18 cellular contexts compared by ENCODE assay signal in genomic region chr3:26920579-26920978, GRCh38.
DNase-seq lines count a peak whose midpoint lies in the region; ATAC-seq and TF ChIP-seq lines count a peak whose summit lies in the region.
"Had no signal": no experiment of that assay in that cellular context is flagged by ENCODE, and none has a peak within 500 bp of the region (broad histone marks: within the 10 kb centered on the region; RNA-seq: fewer than 3 reads in every experiment).

No MANE protein-coding gene starts in this region.

- H3K23ac ChIP-seq in mesenchymal stem cell (ENCODE audit: low read length in 2 of 2) = no peak overlapping the region

- H3K4me2 ChIP-seq in BLaER1 (peak overlapping the region; percentile 52), mesenchymal stem cell (ENCODE audit: low read length, poor library complexity, severe bottlenecking) (no peak overlapping the region)

- DNase-seq in NCI-H1417 (lab: John Stamatoyannopoulos, UW) (peak in 2 of 3 experiments; percentile 58 to 79), WTC11 (ENCODE audit: low spot score) (no peak), mesenchymal stem cell (peak; percentile 17), HuH-7 (ENCODE audit: low spot score) (no peak), prostate gland (ENCODE audit: low spot score) (no peak), NCI-H1930 (lab: John Stamatoyannopoulos, UW) (no peak)
- DNase-seq in activated effector memory CD4-positive, alpha-beta T cell treated with Interleukin-2 at 50 U/mL for 16 hours = no peak
- DNase-seq: activated CD8-positive, alpha-beta T cell treated with anti-CD3 and anti-CD28 coated beads, Interleukin-2, amount 10 ng/mL, durations not matched to agents 7 days and 5 days; COR-L47; heart left ventricle; kidney glomerular epithelial cell; NCI-H2171; NK-92 treated with Interleukin-12 subunit alpha and Interleukin-12 subunit beta, amount 100 ng/mL, for 24 hours; stimulated activated CD4-positive, alpha-beta T cell treated with anti-CD3 and anti-CD28 coated beads, Interleukin-4, amount 100 ng/mL, for 1 hour; T-helper 17 cell had no signal

- H3K9me3 ChIP-seq in BLaER1 (no peaks in the 10 kb centered on the region), mesenchymal stem cell (ENCODE audit: control insufficient read depth, low read length) (peaks cover 25% of the 10 kb centered on the region), prostate gland (no peaks in the 10 kb centered on the region)

- no peak for TF ChIP-seq POLR2A in prostate gland (IDR thresholded peaks at IDR 0.05)

- H3K4me3 ChIP-seq in BLaER1 = no peak overlapping the region
- no peak overlapping the region for H3K4me3 ChIP-seq in mesenchymal stem cell (ENCODE audit: insufficient read depth in 1 of 2, low read depth in 1 of 2, low read length in 2 of 2)
- no peak overlapping the region for H3K4me3 ChIP-seq in prostate gland
- H3K4me3 ChIP-seq: GM12878, skin epidermis had no signal

- H3K4me1 Mint-ChIP-seq in WTC11 = peaks cover 34% of the 10 kb centered on the region
- H3K4me1 Mint-ChIP-seq: T-helper 17 cell had no signal

- POLR2A ChIA-PET in WTC11 (lab: Charles Lee) = no interaction called here

- H3K79me1 ChIP-seq in mesenchymal stem cell (replicated peaks; ENCODE audit: low read length, poor library complexity, severe bottlenecking) = no peaks in the 10 kb centered on the region

- H3K27me3 ChIP-seq in BLaER1 = no peaks in the 10 kb centered on the region
- H3K27me3 ChIP-seq in mesenchymal stem cell (ENCODE audit: control insufficient read depth in 1 of 2, insufficient read depth in 1 of 2, low read length in 2 of 2) = no peaks in the 10 kb centered on the region
- no peaks in the 10 kb centered on the region for H3K27me3 ChIP-seq in prostate gland (replicated peaks; ENCODE audit: insufficient read depth)
- H3K27me3 ChIP-seq: heart left ventricle had no signal

- H2BK5ac ChIP-seq in mesenchymal stem cell (ENCODE audit: low read depth, low read length, poor library complexity, severe bottlenecking) = no peak overlapping the region

- no peaks in the 10 kb centered on the region for H3K36me3 ChIP-seq in BLaER1
- no peaks in the 10 kb centered on the region for H3K36me3 ChIP-seq in mesenchymal stem cell (ENCODE audit: control insufficient read depth in 1 of 2, insufficient read depth in 2 of 2, low read depth in 1 of 2, low read length in 2 of 2)
- H3K36me3 ChIP-seq in prostate gland = no peaks in the 10 kb centered on the region
- H3K36me3 ChIP-seq: heart left ventricle had no signal

- H2BK12ac ChIP-seq in mesenchymal stem cell (ENCODE audit: low read length in 2 of 2) = no peak overlapping the region

- H2AK5ac ChIP-seq in mesenchymal stem cell (ENCODE audit: low read length, severe bottlenecking) = no peak overlapping the region

- intact Hi-C loops in prostate gland (cut with DNase I) = no loop called here

- H3K27ac Mint-ChIP-seq in WTC11 = peak overlapping the region; percentile 96
- H3K27ac Mint-ChIP-seq: activated CD8-positive, alpha-beta T cell treated with anti-CD3 and anti-CD28 coated beads, Interleukin-2, amount 10 ng/mL, durations not matched to agents 7 days and 5 days; T-helper 17 cell had no signal

- peaks cover 23% of the 10 kb centered on the region for H3K9me3 Mint-ChIP-seq in WTC11

- CTCF ChIA-PET in WTC11 (lab: Charles Lee) = no interaction called here

- peaks cover 20% of the 10 kb centered on the region for H3K36me3 Mint-ChIP-seq in WTC11

- no peaks in the 10 kb centered on the region for H4K20me1 ChIP-seq in BLaER1

- no peak overlapping the region for H3K4ac ChIP-seq in mesenchymal stem cell (ENCODE audit: low read depth in 1 of 2, low read length in 2 of 2)

- TF ChIP-seq CTCF in WTC11 (IDR thresholded peaks at IDR 0.05) (no peak), prostate gland (IDR thresholded peaks at IDR 0.05) (no peak)

- ATAC-seq in WTC11 = peak; percentile 93
- ATAC-seq: activated CD8-positive, alpha-beta T cell treated with anti-CD3 and anti-CD28 coated beads, Interleukin-2, amount 10 ng/mL, durations not matched to agents 7 days and 5 days; GM12878; T-helper 17 cell had no signal

- no peaks in the 10 kb centered on the region for H3K27me3 Mint-ChIP-seq in WTC11 (ENCODE audit: low read depth)
- H3K27me3 Mint-ChIP-seq: T-helper 17 cell had no signal

- no peak overlapping the region for H2BK120ac ChIP-seq in mesenchymal stem cell (ENCODE audit: low read depth, low read length)

- H4K8ac ChIP-seq in mesenchymal stem cell (ENCODE audit: low read length) = no peak overlapping the region

- H3K27ac ChIP-seq in BLaER1 (no peak overlapping the region), mesenchymal stem cell (ENCODE audit: low read length, poor library complexity, severe bottlenecking) (no peak overlapping the region), prostate gland (no peak overlapping the region)
- H3K27ac ChIP-seq: heart left ventricle, skin epidermis had no signal

- no peak overlapping the region for H3K14ac ChIP-seq in mesenchymal stem cell (ENCODE audit: low read length in 2 of 2)

- WGBS in mesenchymal stem cell = 0% methylated on average over 3 of the region's 3 CpGs
- WGBS in prostate gland = 5% methylated on average over 3 of the region's 3 CpGs

- no peak overlapping the region for H2AFZ ChIP-seq in mesenchymal stem cell (ENCODE audit: low read depth, low read length)

- no peak overlapping the region for H2BK15ac ChIP-seq in mesenchymal stem cell (ENCODE audit: low read depth, poor library complexity, severe bottlenecking)

- H4K91ac ChIP-seq in mesenchymal stem cell (ENCODE audit: low read length) = no peak overlapping the region

- H3K9ac ChIP-seq in BLaER1 = no peak overlapping the region
- no peak overlapping the region for H3K9ac ChIP-seq in mesenchymal stem cell (ENCODE audit: low read length)

- H3K4me1 ChIP-seq in BLaER1 (peaks cover 17% of the 10 kb centered on the region), mesenchymal stem cell (ENCODE audit: control insufficient read depth, insufficient read depth, low read depth, low read length) (no peaks in the 10 kb centered on the region), prostate gland (replicated peaks) (no peaks in the 10 kb centered on the region)

- H3K4me3 Mint-ChIP-seq in WTC11 = no peak overlapping the region
- H3K4me3 Mint-ChIP-seq: activated CD8-positive, alpha-beta T cell treated with anti-CD3 and anti-CD28 coated beads, Interleukin-2, amount 10 ng/mL, durations not matched to agents 7 days and 5 days; T-helper 17 cell had no signal

- H3K18ac ChIP-seq in mesenchymal stem cell (ENCODE audit: low read depth in 1 of 2, low read length in 2 of 2) = no peak overlapping the region

TF ChIP-seq in WTC11, 78 proteins besides CTCF, POLR2A, EP300 and RAD21 (continues in another document):
- no peak for TF ChIP-seq RELA (CRISPR knock-in tag; IDR thresholded peaks at IDR 0.05; ENCODE audit: borderline replicate concordance)
- TF ChIP-seq GRHL2 (CRISPR knock-in tag; IDR thresholded peaks at IDR 0.05; ENCODE audit: insufficient replicate concordance, severe bottlenecking) = no peak
- no peak for TF ChIP-seq TCF7 (CRISPR knock-in tag; IDR thresholded peaks at IDR 0.05; ENCODE audit: low read depth)
- TF ChIP-seq ATF3 (CRISPR knock-in tag; conservative IDR thresholded peaks at IDR 0.05) = no peak
- TF ChIP-seq ARID4B (CRISPR knock-in tag; IDR thresholded peaks at IDR 0.05; ENCODE audit: borderline replicate concordance) = no peak
- TF ChIP-seq CBFB (CRISPR knock-in tag; IDR thresholded peaks at IDR 0.05; ENCODE audit: low read depth) = no peak
- no peak for TF ChIP-seq MAX (CRISPR knock-in tag; IDR thresholded peaks at IDR 0.05)
- no peak for TF ChIP-seq ZNF317 (CRISPR knock-in tag; IDR thresholded peaks at IDR 0.05; ENCODE audit: borderline replicate concordance, low read depth)
- no peak for TF ChIP-seq USF2 (CRISPR knock-in tag; IDR thresholded peaks at IDR 0.05)

Comparison
In these comparisons a context has a peak if more than half of its experiments do, and no peak if none do; other contexts are left out.
1. DNase-seq: peak in NCI-H1417 (2 of 3) and mesenchymal stem cell (single experiment); none in WTC11 (single experiment), activated effector memory CD4-positive, alpha-beta T cell treated with Interleukin-2 at 50 U/mL for 16 hours (single experiment), HuH-7 (single experiment), prostate gland (single experiment) and NCI-H1930 (0 of 2).